In genomic region chr1:32335619-32335950, GRCh38 we compare ENCODE assay signal across 8 cellular contexts. TPM values are rescaled to one million over a fixed set of nuclear protein-coding genes. Genes with fewer than 3 reads are reported as not detected.
DNase-seq lines count a peak whose midpoint lies in the region; ATAC-seq and TF ChIP-seq lines count a peak whose summit lies in the region.

No MANE protein-coding gene starts in this region.

- intact Hi-C loops in posterior cingulate gyrus (cut with DNase I), result loop anchor here (10.0 kb wide), 1 partner anchor 121 kb away; no protein-coding TSS in a partner anchor

- H3K4me1 ChIP-seq in HAP-1, result peaks cover 12% of the 10 kb centered on the region

- no peaks in the 10 kb centered on the region for H3K9me3 Mint-ChIP-seq in mesothelial cell of epicardium

- in situ Hi-C loops in HAP-1 (cut with MboI; ENCODE audit: low sequenced_read_pairs) (no loop called here), astrocyte of the spinal cord (cut with HindIII; ENCODE audit: low sequenced_read_pairs) (no loop called here)

- ATAC-seq in HG03354 (IDR thresholded peaks at IDR 0.05; ENCODE audit: poor library complexity, severe bottlenecking, unreplicated experiment), result no peak

- TF ChIP-seq CTCF in BJ (IDR thresholded peaks at IDR 0.05; ENCODE audit: insufficient read depth, low read depth, low read length), result no peak
- TF ChIP-seq CTCF in astrocyte of the spinal cord (IDR thresholded peaks at IDR 0.05; ENCODE audit: low read depth, low read length), result no peak
- no peak for TF ChIP-seq CTCF in mesothelial cell of epicardium (IDR thresholded peaks at IDR 0.05; ENCODE audit: unreplicated experiment)

- no peak overlapping the region for H3K27ac Mint-ChIP-seq in mesothelial cell of epicardium

- POLR2A ChIA-PET in BJ (lab: Charles Lee), result interaction anchor here (0.6 to 1.2 kb wide), 4 partner anchors 16 to 464 kb away, joined by 3 to 17 read pairs (median 7); no protein-coding TSS in a partner anchor

- H3K36me3 ChIP-seq in BJ (ENCODE audit: control insufficient read depth, insufficient read depth, low read length) (peaks cover 12% of the 10 kb centered on the region), HAP-1 (replicated peaks) (peaks cover 46% of the 10 kb centered on the region)

- DNase-seq in BJ (ENCODE audit: low read depth) (no peak), HAP-1 (ENCODE audit: low spot score in 2 of 2) (no peak), astrocyte of the spinal cord (ENCODE audit: low read depth, low spot score) (no peak), mesothelial cell of epicardium (ENCODE audit: low spot score in 2 of 2, unreplicated experiment in 2 of 2) (no peak), SW 1271 (lab: John Stamatoyannopoulos, UW) (no peak), posterior cingulate gyrus (no peak), NCI-H2196 (lab: John Stamatoyannopoulos, UW; ENCODE audit: unreplicated experiment) (no peak)

- H3K4me3 ChIP-seq in BJ (ENCODE audit: low read depth, low read length) (peak overlapping the region; percentile 61), HAP-1 (peak overlapping the region; percentile 66), astrocyte of the spinal cord (ENCODE audit: low read depth, low read length) (peak overlapping the region; percentile 69)

- peaks cover 11% of the 10 kb centered on the region for H3K36me3 Mint-ChIP-seq in mesothelial cell of epicardium

- H3K27me3 ChIP-seq in BJ (ENCODE audit: control insufficient read depth, insufficient read depth, low read length), result no peaks in the 10 kb centered on the region
- H3K27me3 ChIP-seq in HAP-1 (ENCODE audit: low read depth), result no peaks in the 10 kb centered on the region

- peaks cover 37% of the 10 kb centered on the region for H3K4me1 Mint-ChIP-seq in mesothelial cell of epicardium

- peak overlapping the region; percentile 36 for H3K4me3 Mint-ChIP-seq in mesothelial cell of epicardium

- CTCF ChIA-PET in BJ (lab: Yijun Ruan, JAX), result interaction anchor here (0.6 to 2.2 kb wide), 10 partner anchors 10 to 185 kb away, joined by 3 to 8 read pairs (median 4); partner anchors contain the start of gene IQCC

- no peaks in the 10 kb centered on the region for H3K9me3 ChIP-seq in HAP-1

- H3K27me3 Mint-ChIP-seq in mesothelial cell of epicardium (ENCODE audit: low read depth), result peaks cover 2% of the 10 kb centered on the region

RNA-seq across cellular contexts. Expression of gene MARCKSL1, which starts 0.4 kb away (rescaled TPM):
- polyA plus RNA-seq in BJ (2011; rRNA removed), result 41.3 and 52.0 TPM in 2 replicates
- 15.6 and 17.8 TPM in 2 replicates for polyA minus RNA-seq in BJ (2011; rRNA and poly(A)+ RNA removed)
- 487 to 496 TPM (median 495 TPM) in 3 replicates for total RNA-seq in mesothelial cell of epicardium

RNA-seq across cellular contexts. Expression of gene FAM229A, which starts 26.7 kb away (rescaled TPM):
- polyA plus RNA-seq in BJ (2011; rRNA removed), result 1.3 and 2.4 TPM in 2 replicates
- 2.1 and 2.3 TPM in 2 replicates for polyA minus RNA-seq in BJ (2011; rRNA and poly(A)+ RNA removed)
- 12.5 to 12.9 TPM (median 12.5 TPM) in 3 replicates for total RNA-seq in mesothelial cell of epicardium

RNA-seq across cellular contexts. Expression of gene TSSK3, which starts 26.8 kb away (rescaled TPM):
- polyA plus RNA-seq in BJ (2011; rRNA removed), result 0.39 and 0.42 TPM in 2 replicates
- 0.33 TPM in 1 of 2 replicates, not detected in the other for polyA minus RNA-seq in BJ (2011; rRNA and poly(A)+ RNA removed)
- 6.6 to 8.1 TPM (median 7.8 TPM) in 3 replicates for total RNA-seq in mesothelial cell of epicardium

RNA-seq across cellular contexts. Expression of gene HDAC1, which starts 43.7 kb away (rescaled TPM):
- polyA plus RNA-seq in BJ (2011; rRNA removed), result 155 and 185 TPM in 2 replicates
- 69.8 and 89.1 TPM in 2 replicates for polyA minus RNA-seq in BJ (2011; rRNA and poly(A)+ RNA removed)
- total RNA-seq in mesothelial cell of epicardium, result 122 to 131 TPM (median 127 TPM) in 3 replicates

RNA-seq across cellular contexts. Expression of gene BSDC1, which starts 58.7 kb away (rescaled TPM):
- polyA plus RNA-seq in BJ (2011; rRNA removed), result 53.6 and 74.1 TPM in 2 replicates
- polyA minus RNA-seq in BJ (2011; rRNA and poly(A)+ RNA removed), result 30.0 and 30.9 TPM in 2 replicates
- total RNA-seq in mesothelial cell of epicardium, result 73.4 to 74.8 TPM (median 74.6 TPM) in 3 replicates
